8 cellular contexts compared by ENCODE assay signal in the genomic region with DNA sequence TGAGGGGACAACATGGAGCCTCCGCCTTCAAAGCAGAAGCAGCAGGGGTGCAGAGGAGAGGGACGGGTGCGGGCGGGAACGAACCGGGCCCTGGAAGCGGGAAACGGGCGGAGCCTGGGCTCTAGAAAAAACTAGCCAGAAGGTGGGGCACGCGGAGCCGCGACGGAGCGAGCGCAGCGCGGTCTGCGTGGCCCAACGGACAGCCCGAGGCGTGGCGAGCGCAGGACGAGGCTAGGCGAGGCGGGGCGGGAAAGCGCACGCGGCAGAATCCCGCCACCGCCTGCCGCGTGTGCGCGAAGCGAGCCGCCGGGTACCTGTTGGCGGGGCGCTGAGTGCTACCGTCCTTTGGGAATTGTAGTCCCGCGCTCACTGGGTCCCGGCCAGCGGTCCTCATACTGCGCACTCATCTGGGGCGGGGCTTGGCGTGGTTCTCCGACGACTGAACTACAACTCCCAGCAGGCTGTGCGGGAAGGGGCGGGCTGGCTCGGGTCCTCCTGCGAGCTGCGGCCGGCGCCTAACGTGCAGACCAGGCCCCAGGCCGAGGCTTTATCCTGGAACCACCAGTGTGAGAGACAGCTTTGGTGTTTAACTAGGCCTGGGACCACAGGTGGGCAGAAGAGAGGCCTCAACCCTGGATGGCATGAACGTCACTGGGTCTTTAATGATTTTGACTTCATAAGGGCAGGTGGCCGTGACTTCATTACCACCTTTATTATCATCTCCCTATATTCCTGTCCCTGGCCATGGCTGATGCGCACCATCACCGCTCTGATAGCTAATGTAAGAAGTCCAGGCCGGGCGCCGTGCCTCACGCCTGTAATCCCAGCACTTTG. TPM values are rescaled to one million over a fixed set of nuclear protein-coding genes. Genes with fewer than 3 reads are reported as not detected.
DNase-seq lines count a peak whose midpoint lies in the region; ATAC-seq lines count a peak whose summit lies in the region.

A gene with protein sequence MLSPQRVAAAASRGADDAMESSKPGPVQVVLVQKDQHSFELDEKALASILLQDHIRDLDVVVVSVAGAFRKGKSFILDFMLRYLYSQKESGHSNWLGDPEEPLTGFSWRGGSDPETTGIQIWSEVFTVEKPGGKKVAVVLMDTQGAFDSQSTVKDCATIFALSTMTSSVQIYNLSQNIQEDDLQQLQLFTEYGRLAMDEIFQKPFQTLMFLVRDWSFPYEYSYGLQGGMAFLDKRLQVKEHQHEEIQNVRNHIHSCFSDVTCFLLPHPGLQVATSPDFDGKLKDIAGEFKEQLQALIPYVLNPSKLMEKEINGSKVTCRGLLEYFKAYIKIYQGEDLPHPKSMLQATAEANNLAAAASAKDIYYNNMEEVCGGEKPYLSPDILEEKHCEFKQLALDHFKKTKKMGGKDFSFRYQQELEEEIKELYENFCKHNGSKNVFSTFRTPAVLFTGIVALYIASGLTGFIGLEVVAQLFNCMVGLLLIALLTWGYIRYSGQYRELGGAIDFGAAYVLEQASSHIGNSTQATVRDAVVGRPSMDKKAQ (minus strand): TSS at position 55 of the 834 bp plus-strand sequence. CDS start 41 bp downstream, at position 14.

- H3K36me3 Mint-ChIP-seq in CD8-positive, alpha-beta memory T cell: peaks cover 0 to 16% (median 5%) of the 10 kb centered on the region in 3 donors

- H3K4me3 Mint-ChIP-seq in CD8-positive, alpha-beta memory T cell: peak within 1 kb of the TSS; percentile 82 to 94 (median 86)

- peaks cover 22 to 44% (median 30%) of the 10 kb centered on the region in 3 donors for H3K4me1 Mint-ChIP-seq in CD8-positive, alpha-beta memory T cell

- no peaks in the 10 kb centered on the region for H3K27me3 Mint-ChIP-seq in CD8-positive, alpha-beta memory T cell

- peak within 1 kb of the TSS; percentile 79 for H3K4me3 ChIP-seq in CD8-positive, alpha-beta memory T cell (ENCODE audit: low read length)
- peak within 1 kb of the TSS; percentile 88 for H3K4me3 ChIP-seq in effector memory CD4-positive, alpha-beta T cell (ENCODE audit: insufficient read depth, low read depth, low read length, poor library complexity, severe bottlenecking)

- no peaks in the 10 kb centered on the region for H3K27me3 ChIP-seq in CD8-positive, alpha-beta memory T cell (ENCODE audit: insufficient read depth, low read length, poor library complexity, severe bottlenecking)
- no peaks in the 10 kb centered on the region for H3K27me3 ChIP-seq in effector memory CD4-positive, alpha-beta T cell (replicated peaks; ENCODE audit: control insufficient read depth, insufficient read depth, low read length, poor library complexity, severe bottlenecking)

- H3K9me3 Mint-ChIP-seq in CD8-positive, alpha-beta memory T cell: no peaks in the 10 kb centered on the region

- POLR2A ChIA-PET in CD8-positive, alpha-beta memory T cell (lab: Charles Lee): interaction anchor here (1.0 to 2.8 kb wide), 4 partner anchors 10 to 790 kb away, joined by 3 to 19 read pairs (median 4); a partner anchor contains a TSS

- H3K27ac Mint-ChIP-seq in CD8-positive, alpha-beta memory T cell: peak within 1 kb of the TSS; percentile 76 to 93 (median 88)

- peak within 1 kb of the TSS; percentile 79 for H3K27ac ChIP-seq in CD8-positive, alpha-beta memory T cell (ENCODE audit: low read depth, low read length)
- peak within 1 kb of the TSS; percentile 75 for H3K27ac ChIP-seq in effector memory CD4-positive, alpha-beta T cell (ENCODE audit: insufficient read depth, low read length, poor library complexity, severe bottlenecking)

- CTCF ChIA-PET in CD8-positive, alpha-beta memory T cell (lab: Charles Lee): interaction anchor here (0.6 to 3.5 kb wide), 9 partner anchors 8 to 104 kb away, joined by 3 to 16 read pairs (median 4); a partner anchor contains a TSS

- no peaks in the 10 kb centered on the region for H3K9me3 ChIP-seq in CD8-positive, alpha-beta memory T cell (ENCODE audit: low read length)
- H3K9me3 ChIP-seq in effector memory CD4-positive, alpha-beta T cell (ENCODE audit: control insufficient read depth, low read length): no peaks in the 10 kb centered on the region

- ATAC-seq in GM19468 (IDR thresholded peaks at IDR 0.05; ENCODE audit: extremely low read depth, unreplicated experiment): peak; percentile 67

- no peaks in the 10 kb centered on the region for H3K36me3 ChIP-seq in CD8-positive, alpha-beta memory T cell (ENCODE audit: insufficient read depth, low read length)
- peaks cover 5% of the 10 kb centered on the region for H3K36me3 ChIP-seq in effector memory CD4-positive, alpha-beta T cell (ENCODE audit: control insufficient read depth, insufficient read depth, low read length)

- H3K4me1 ChIP-seq in CD8-positive, alpha-beta memory T cell (ENCODE audit: insufficient read depth, low read length): peaks cover 24% of the 10 kb centered on the region
- H3K4me1 ChIP-seq in effector memory CD4-positive, alpha-beta T cell (ENCODE audit: control insufficient read depth, insufficient read depth, low read length, poor library complexity, severe bottlenecking): peaks cover 6% of the 10 kb centered on the region

- peak; percentile 90 to 95 (median 91) for DNase-seq in CD8-positive, alpha-beta memory T cell
- DNase-seq in HS-27A (ENCODE audit: low read depth) (peak; percentile 99), medulla oblongata (ENCODE audit: extremely low spot score) (peak; percentile 96)
- DNase-seq in NK-92 treated with Interleukin-12 subunit alpha and Interleukin-12 subunit beta, amount 100 ng/mL, for 24 hours (lab: John Stamatoyannopoulos, UW): peak; percentile 85
- peak; percentile 92 for DNase-seq in activated CD8-positive, alpha-beta memory T cell treated with anti-CD3 and anti-CD28 coated beads for 4 hours (ENCODE audit: low read depth in 2 of 2)
- DNase-seq in effector memory CD4-positive, alpha-beta T cell: peak; percentile 85 to 92 (median 91)
- DNase-seq in stimulated activated CD4-positive, alpha-beta T cell treated with anti-CD3 and anti-CD28 coated beads, TNF-alpha, amount 100 ng/mL, for 48 hours (ENCODE audit: low read depth in 3 of 3): peak; percentile 89 to 93 (median 90)

RNA-seq across cellular contexts. Expression of the gene that starts here (rescaled TPM):
- 10 to 100 TPM; 41.9 to 42.1 TPM for total RNA-seq in CD8-positive, alpha-beta memory T cell
- 21.5 TPM for polyA plus RNA-seq in CD8-positive, alpha-beta memory T cell

Comparison
In these comparisons a context has a peak if more than half of its experiments do, and no peak if none do; other contexts are left out.
1. Peak in every context shown above with its lines: DNase-seq, ATAC-seq, H3K4me3 ChIP-seq and H3K27ac ChIP-seq.